Comparison of ENCODE assay signal across 9 cellular contexts in the genomic region with DNA sequence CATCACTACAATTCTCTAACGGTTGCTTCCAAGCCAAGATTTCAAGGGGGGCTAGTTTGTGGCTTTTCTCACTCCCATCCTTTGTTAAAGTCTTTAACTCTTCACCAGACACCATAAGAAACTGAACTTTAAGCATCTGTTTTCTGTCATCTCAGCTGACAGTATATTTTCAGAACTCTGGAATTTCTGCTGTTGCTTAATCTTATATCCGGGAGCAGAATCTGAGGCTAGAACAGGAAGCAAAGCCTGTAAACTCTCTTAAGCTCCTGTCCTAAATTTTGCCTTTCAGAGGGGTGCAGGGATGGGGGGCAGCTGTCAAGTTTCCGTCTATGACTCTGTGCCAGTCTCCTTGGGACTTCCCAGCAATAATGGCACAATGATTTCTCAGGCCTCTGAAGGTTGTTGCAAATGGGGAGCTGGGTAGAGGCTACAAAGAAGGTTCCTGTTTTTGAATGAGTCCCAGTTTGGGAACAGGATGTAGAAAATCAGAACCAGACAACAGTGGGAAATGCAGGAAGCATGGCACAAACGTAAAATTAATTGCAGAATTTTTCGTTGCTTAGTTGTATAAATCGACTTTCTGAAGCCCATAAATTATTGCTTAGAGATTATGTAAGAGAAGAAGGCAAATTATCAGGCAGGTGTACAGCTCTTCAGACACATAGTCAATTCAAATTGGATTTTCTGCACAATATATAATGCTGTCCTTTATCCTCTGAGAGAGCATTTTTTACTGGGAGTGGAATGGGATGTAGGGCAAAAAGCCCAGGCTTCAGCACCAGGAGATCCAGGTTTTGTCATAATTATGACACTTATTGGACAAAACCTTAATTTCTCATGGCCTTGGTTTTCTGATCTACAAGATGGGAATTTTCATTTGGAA.
DNase-seq lines count a peak whose midpoint lies in the region; ATAC-seq and TF ChIP-seq lines count a peak whose summit lies in the region.
"Had no signal": no experiment of that assay in that cellular context is flagged by ENCODE, and none has a peak within 500 bp of the region (broad histone marks: within the 10 kb centered on the region; RNA-seq: fewer than 3 reads in every experiment).

No MANE protein-coding gene starts in this region.

- ATAC-seq in SK-N-SH treated with all-trans-retinoic acid at 6 μM for 48 hours: peak; percentile 87
- ATAC-seq in sciatic nerve: peak; percentile 67
- no peak for ATAC-seq in HG03521 (IDR thresholded peaks at IDR 0.05; ENCODE audit: unreplicated experiment)
- ATAC-seq in GM21360 (IDR thresholded peaks at IDR 0.05; ENCODE audit: unreplicated experiment): no peak
- no peak for ATAC-seq in HG02678 (IDR thresholded peaks at IDR 0.05; ENCODE audit: unreplicated experiment)

- intact Hi-C loops in sciatic nerve (cut with DNase I): no loop called here

- no peaks in the 10 kb centered on the region for H3K27me3 ChIP-seq in cardiac muscle cell

- peaks cover 41% of the 10 kb centered on the region for H3K4me1 ChIP-seq in cardiac muscle cell (ENCODE audit: low read depth)

- DNase-seq in ELR (ENCODE audit: low read depth): peak; percentile 42
- peak; percentile 48 to 97 for DNase-seq in cardiac muscle cell (ENCODE audit: low read depth in 1 of 2, low spot score in 1 of 2)
- DNase-seq in sciatic nerve (ENCODE audit: low spot score): no peak
- DNase-seq in activated CD4-positive, alpha-beta T cell treated with anti-CD3 and anti-CD28 coated beads, Interleukin-2, amount 50 U/mL, for 4 hours: no peak
- DNase-seq: NCI-H526 treated with DMSO at 0.1 percent for 48 hours had no signal

- no peaks in the 10 kb centered on the region for H3K9me3 ChIP-seq in cardiac muscle cell (ENCODE audit: low read depth)

- no peaks in the 10 kb centered on the region for H3K36me3 ChIP-seq in cardiac muscle cell

- peak overlapping the region; percentile 67 for H3K27ac ChIP-seq in cardiac muscle cell

- no peak for TF ChIP-seq CTCF in cardiac muscle cell (IDR thresholded peaks at IDR 0.05; ENCODE audit: low read depth, low read length)

- H3K4me3 ChIP-seq in cardiac muscle cell: no peak overlapping the region

TF ChIP-seq in SK-N-SH treated with all-trans-retinoic acid at 6 μM for 48 hours, 23 proteins besides CTCF, POLR2A, EP300 and RAD21:
- TF ChIP-seq ISL1 (CRISPR knock-in tag; IDR thresholded peaks at IDR 0.05): peak; percentile 81
- no peak for TF ChIP-seq BACH2 (CRISPR knock-in tag; IDR thresholded peaks at IDR 0.05; ENCODE audit: borderline replicate concordance)
- no peak for TF ChIP-seq RARB (CRISPR knock-in tag; IDR thresholded peaks at IDR 0.05)
- no peak for TF ChIP-seq POU6F1 (CRISPR knock-in tag; IDR thresholded peaks at IDR 0.05; ENCODE audit: borderline replicate concordance, low read depth)
- TF ChIP-seq CREB5 (CRISPR knock-in tag; IDR thresholded peaks at IDR 0.05; ENCODE audit: low read depth): peak; percentile 55; the same call in 1 of the 2 replicates
- 0 out of 2 replicates have a peak, but pooled peaks have one; percentile 15 for TF ChIP-seq ZC3H10 (CRISPR knock-in tag; IDR thresholded peaks at IDR 0.05)
- peak; percentile 49; the same call in 1 of the 2 replicates for TF ChIP-seq SNAI2 (CRISPR knock-in tag; IDR thresholded peaks at IDR 0.05)
- TF ChIP-seq TCF4 (CRISPR knock-in tag; IDR thresholded peaks at IDR 0.05; ENCODE audit: borderline replicate concordance): peak; percentile 64
- peak; percentile 5; the same call in 1 of the 2 replicates for TF ChIP-seq ZNF8 (CRISPR knock-in tag; IDR thresholded peaks at IDR 0.05)
- no peak for TF ChIP-seq PPARA (CRISPR knock-in tag; IDR thresholded peaks at IDR 0.05; ENCODE audit: borderline replicate concordance)
- TF ChIP-seq ZNF565 (CRISPR knock-in tag; conservative IDR thresholded peaks at IDR 0.05; ENCODE audit: low read depth): no peak
- peak; percentile 97 for TF ChIP-seq PATZ1 (CRISPR knock-in tag; IDR thresholded peaks at IDR 0.05; ENCODE audit: borderline replicate concordance)

Comparison
In these comparisons a context has a peak if more than half of its experiments do, and no peak if none do; other contexts are left out.
1. DNase-seq: peak in ELR (single experiment) and cardiac muscle cell (2 of 2); none in sciatic nerve (single experiment) and activated CD4-positive, alpha-beta T cell treated with anti-CD3 and anti-CD28 coated beads, Interleukin-2, amount 50 U/mL, for 4 hours (0 of 2).
2. ATAC-seq: peak in SK-N-SH treated with all-trans-retinoic acid at 6 μM for 48 hours (single experiment) and sciatic nerve (single experiment); none in HG03521 (single experiment), GM21360 (single experiment) and HG02678 (single experiment).